8 cellular contexts compared by ENCODE assay signal in genomic region chr11:96188625-96189006, GRCh38.
A peak's percentile ranks its signal among the peaks of the same experiment; 100 is the strongest.
DNase-seq lines count a peak whose midpoint lies in the region; ATAC-seq and TF ChIP-seq lines count a peak whose summit lies in the region.

No MANE protein-coding gene starts in this region.

- H3T11ph ChIP-seq in H9 (ENCODE audit: low read length) = no peak overlapping the region

- H4K8ac ChIP-seq in H9 (replicated peaks; ENCODE audit: insufficient read length, low read depth, low read length) = no peak overlapping the region

- H3K27me3 ChIP-seq in MM.1S (replicated peaks; ENCODE audit: insufficient read depth, low read length) = no peaks in the 10 kb centered on the region
- H3K27me3 ChIP-seq in mammary epithelial cell (ENCODE audit: insufficient read depth, low read length) = no peaks in the 10 kb centered on the region
- no peaks in the 10 kb centered on the region for H3K27me3 ChIP-seq in H9 (ENCODE audit: insufficient read depth, low read length)

- no peak for TF ChIP-seq POLR2A in erythroblast (IDR thresholded peaks at IDR 0.05; ENCODE audit: low read length)

- no peak overlapping the region for H3K4ac ChIP-seq in H9 (ENCODE audit: low read depth, low read length)

- 0% methylated on average over 1 of the region's 1 CpG for WGBS in mammary epithelial cell (ENCODE audit: low coverage, missing lambda C conversion rate)
- no CpG with 5 or more reads among the region's 1 CpG for WGBS in H9 (ENCODE audit: extremely low coverage, insufficient read length, low lambda C conversion rate)

- DNase-seq in Daoy (ENCODE audit: low read depth) (peak; percentile 35), MM.1S (peak; percentile 43), mammary epithelial cell (peak; percentile 51), omental fat pad (ENCODE audit: low spot score) (no peak), H9 (no peak), erythroblast (lab: John Stamatoyannopoulos, UW) (no peak), SK-N-DZ (ENCODE audit: low spot score) (no peak)

- in situ Hi-C loops in mammary epithelial cell (cut with MboI; ENCODE audit: low sequenced_read_pairs in 2 of 2) = no loop called here

- intact Hi-C loops in mammary epithelial cell (cut with micrococcal nuclease) = loop anchor here (2.0 kb wide), 3 partner anchors 20 to 154 kb away; partner anchors contain the start of gene MAML2

- H3K4me3 ChIP-seq in MM.1S (ENCODE audit: low read length) (no peak overlapping the region), mammary epithelial cell (replicated peaks in 1 of 3; ENCODE audit: insufficient read depth in 1 of 3, low read depth in 2 of 3, low read length in 3 of 3) (no peak overlapping the region)

- H3K23me2 ChIP-seq in H9 (ENCODE audit: insufficient read length, low read depth, low read length, poor library complexity, severe bottlenecking) = no peaks in the 10 kb centered on the region

- BruUV-seq in mammary epithelial cell (replicated peaks; lab: Mats Ljungman, UMichigan) = no TSS peak

- H2BK12ac ChIP-seq in H9 (ENCODE audit: insufficient read length, low read depth, low read length) = no peak overlapping the region

- H3K56ac ChIP-seq in H9 (ENCODE audit: insufficient read length, low read depth, low read length) = no peak overlapping the region

- no peak overlapping the region for H2AK5ac ChIP-seq in H9 (ENCODE audit: insufficient read length, low read length)

- H3K36me3 Mint-ChIP-seq in H9 (ENCODE audit: insufficient read depth in 1 of 3, low read depth in 3 of 3) = peaks cover 0 to 2% (median 0%) of the 10 kb centered on the region in 3 experiments; a peak in 1 of 7 replicates

- no peak overlapping the region for H4K91ac ChIP-seq in H9 (ENCODE audit: insufficient read length, low read depth, low read length)

- CTCF ChIA-PET in mammary epithelial cell (lab: Charles Lee; ENCODE audit: low non-redundant PET) = no interaction called here

- H3K9ac ChIP-seq in MM.1S (ENCODE audit: low read length) (no peak overlapping the region), mammary epithelial cell (ENCODE audit: insufficient read depth, low read length) (peak overlapping the region; percentile 51), H9 (ENCODE audit: extremely low read depth, insufficient read length, low read length) (no peak overlapping the region)

- 0 out of 2 replicates have a peak overlapping the region, but pooled peaks have one; percentile 3 for H3K27ac ChIP-seq in MM.1S (ENCODE audit: low read length)
- peak overlapping the region; percentile 91 for H3K27ac ChIP-seq in mammary epithelial cell (ENCODE audit: insufficient read depth, low read depth, low read length)
- no peak overlapping the region for H3K27ac ChIP-seq in H9 (ENCODE audit: insufficient read length, low read depth, low read length)

- no peak overlapping the region for H2BK20ac ChIP-seq in H9 (ENCODE audit: low read depth, low read length, poor library complexity, severe bottlenecking)

- H2BK15ac ChIP-seq in H9 (ENCODE audit: low read depth, low read length) = no peak overlapping the region

- H3K4me2 ChIP-seq in MM.1S (ENCODE audit: low read depth, low read length) = peak overlapping the region; percentile 30
- H3K4me2 ChIP-seq in mammary epithelial cell (ENCODE audit: insufficient read depth, low read depth, low read length) = peak overlapping the region; percentile 74
- no peak overlapping the region for H3K4me2 ChIP-seq in H9 (ENCODE audit: insufficient read depth, insufficient read length, low read length)

- no peaks in the 10 kb centered on the region for H3K9me2 ChIP-seq in MM.1S (replicated peaks; ENCODE audit: insufficient read depth, low read length)

- no peak overlapping the region for H3K27ac Mint-ChIP-seq in H9

- no peak overlapping the region for H2AFZ ChIP-seq in MM.1S (ENCODE audit: low read length)
- H2AFZ ChIP-seq in mammary epithelial cell (ENCODE audit: low read depth, low read length) = peak overlapping the region; percentile 28
- no peak overlapping the region for H2AFZ ChIP-seq in H9 (ENCODE audit: low read length)

- H3K79me2 ChIP-seq in MM.1S (ENCODE audit: low read length) (peaks cover 40% of the 10 kb centered on the region; the same call in 1 of the 2 replicates), mammary epithelial cell (ENCODE audit: insufficient read depth, low read length) (peaks cover 5% of the 10 kb centered on the region), H9 (ENCODE audit: insufficient read depth, low read length) (no peaks in the 10 kb centered on the region; the same call in 1 of the 2 replicates)

- H3K4me3 Mint-ChIP-seq in H9 = no peak overlapping the region; a peak in 1 of 5 replicates

- no peaks in the 10 kb centered on the region for H3K9me3 Mint-ChIP-seq in H9

- H3K36me3 ChIP-seq in MM.1S (replicated peaks; ENCODE audit: insufficient read depth, low read length) (no peaks in the 10 kb centered on the region), mammary epithelial cell (ENCODE audit: insufficient read depth, low read length) (no peaks in the 10 kb centered on the region)

- H3K23ac ChIP-seq in H9 (ENCODE audit: insufficient read length, low read depth, low read length) = no peak overlapping the region

- H4K5ac ChIP-seq in H9 (ENCODE audit: insufficient read length, low read depth, low read length) = no peak overlapping the region

- H3K9me3 ChIP-seq in MM.1S (replicated peaks; ENCODE audit: insufficient read depth, low read length) (no peaks in the 10 kb centered on the region), mammary epithelial cell (replicated peaks; ENCODE audit: insufficient read depth, low read length) (no peaks in the 10 kb centered on the region), H9 (ENCODE audit: control insufficient read depth, low read depth, low read length) (no peaks in the 10 kb centered on the region)

- H2BK5ac ChIP-seq in H9 (ENCODE audit: insufficient read length, low read length) = no peak overlapping the region

- H2BK120ac ChIP-seq in H9 (ENCODE audit: low read depth, low read length, poor library complexity, severe bottlenecking) = no peak overlapping the region

- peaks cover 16 to 30% of the 10 kb centered on the region in 2 experiments for H3K4me1 Mint-ChIP-seq in H9

- H3K4me1 ChIP-seq in MM.1S (ENCODE audit: low read length) (peaks cover 55% of the 10 kb centered on the region), mammary epithelial cell (ENCODE audit: insufficient read depth, low read length) (peaks cover 33% of the 10 kb centered on the region), H9 (ENCODE audit: insufficient read depth, low read length) (peaks cover 9% of the 10 kb centered on the region)

- H3K14ac ChIP-seq in H9 (ENCODE audit: insufficient read depth, low read length) = no peak overlapping the region

- H4K20me1 ChIP-seq in MM.1S (ENCODE audit: insufficient read depth, low read length) = no peaks in the 10 kb centered on the region
- no peaks in the 10 kb centered on the region for H4K20me1 ChIP-seq in mammary epithelial cell (ENCODE audit: insufficient read depth, low read length)
- no peaks in the 10 kb centered on the region for H4K20me1 ChIP-seq in H9 (ENCODE audit: control insufficient read depth, insufficient read depth, insufficient read length)

- TF ChIP-seq CTCF in MM.1S (IDR thresholded peaks at IDR 0.05; ENCODE audit: low read length) = no peak
- TF ChIP-seq CTCF in mammary epithelial cell (conservative IDR thresholded peaks at IDR 0.05 in 1 of 2, IDR thresholded peaks at IDR 0.05 in 1 of 2; ENCODE audit: extremely low read depth in 1 of 2, insufficient read depth in 1 of 2, low read depth in 1 of 2, low read length in 2 of 2) = no peak
- no peak for TF ChIP-seq CTCF in omental fat pad (IDR thresholded peaks at IDR 0.05)
- no peak for TF ChIP-seq CTCF in H9 (conservative IDR thresholded peaks at IDR 0.05)

- ATAC-seq in GM21526 (IDR thresholded peaks at IDR 0.05; ENCODE audit: low FRiP score, unreplicated experiment) (peak; percentile 36), omental fat pad (ENCODE audit: low FRiP score) (peak; percentile 58)

- H3K79me1 ChIP-seq in H9 (ENCODE audit: insufficient read depth, low read depth, low read length, poor library complexity, severe bottlenecking) = no peaks in the 10 kb centered on the region

- no peaks in the 10 kb centered on the region for H3K27me3 Mint-ChIP-seq in H9 (ENCODE audit: low read depth)

- H3F3A ChIP-seq in MM.1S (ENCODE audit: insufficient read depth, low read length) = peaks cover 33% of the 10 kb centered on the region

- no peak overlapping the region for H3K18ac ChIP-seq in H9 (ENCODE audit: insufficient read length, low read depth, low read length)

- dilution Hi-C loops in mammary epithelial cell (cut with HindIII; ENCODE audit: low sequenced_read_pairs) = loop anchor here (5.0 kb wide), 2 partner anchors 69 to 71 kb away; no protein-coding TSS in a partner anchor

Comparison
In these comparisons a context has a peak if more than half of its experiments do, and no peak if none do; other contexts are left out.
1. DNase-seq: peak in Daoy (single experiment), MM.1S (single experiment) and mammary epithelial cell (single experiment); none in omental fat pad (single experiment), H9 (single experiment), erythroblast (0 of 2) and SK-N-DZ (single experiment).